Comparison of ENCODE assay signal across 28 cellular contexts in the genomic region with DNA sequence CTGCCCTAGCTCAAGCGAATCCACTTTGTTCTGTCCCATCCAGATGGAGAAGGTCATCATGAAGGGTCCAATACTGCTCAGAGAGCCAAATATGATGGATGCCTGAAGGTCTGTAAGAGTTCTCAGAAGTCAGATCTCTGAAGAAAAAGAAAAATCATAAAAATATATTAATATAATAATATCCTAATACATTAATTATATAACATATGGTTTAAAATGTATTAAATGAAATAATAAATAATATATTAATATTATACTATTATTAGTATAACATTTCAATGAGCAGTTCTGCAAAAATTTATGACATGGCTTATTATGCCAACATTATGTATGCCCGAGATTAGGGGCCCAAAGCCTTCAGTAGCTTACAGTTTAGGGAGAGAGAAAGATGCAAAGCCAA.
"Had no signal": no experiment of that assay in that cellular context is flagged by ENCODE, and none has a peak within 500 bp of the region (broad histone marks: within the 10 kb centered on the region; RNA-seq: fewer than 3 reads in every experiment).

No MANE protein-coding gene starts in this region.

- H3K9me3 Mint-ChIP-seq: natural killer cell treated with Interleukin-12 subunit alpha and Interleukin-12 subunit beta and Interleukin-15 and Interleukin-18, amount 100 ng/mL, for 72 hours; nephron progenitor cell; stimulated activated effector memory CD8-positive, alpha-beta T cell treated with anti-CD3 and anti-CD28 coated beads, Interleukin-12 subunit alpha, Interleukin-12 subunit beta, amount 100 ng/mL, for 72 hours; stimulated activated naive B cell treated with anti-CD40 and anti-IgM and Interleukin-4, amounts not matched to agents 10 μg/mL and 1 μg/mL and 100 μg/mL, for 72 hours; stimulated activated naive CD8-positive, alpha-beta T cell treated with anti-CD3 and anti-CD28 coated beads, Interleukin-15, Interleukin-2, amounts not matched to agents 100 ng/mL and 50 ng/mL, for 24 hours; type B pancreatic cell had no signal

- FAIRE-seq: small intestine had no signal

- H3K36me3 Mint-ChIP-seq: naive thymus-derived CD8-positive, alpha-beta T cell; natural killer cell treated with Interleukin-12 subunit alpha and Interleukin-12 subunit beta and Interleukin-15 and Interleukin-18, amount 100 ng/mL, for 72 hours; neural progenitor cell; stimulated activated effector memory CD8-positive, alpha-beta T cell treated with anti-CD3 and anti-CD28 coated beads, Interleukin-12 subunit alpha, Interleukin-12 subunit beta, amount 100 ng/mL, for 72 hours; stimulated activated naive B cell treated with anti-CD40 and anti-IgM and Interleukin-4, amounts not matched to agents 10 μg/mL and 1 μg/mL and 100 μg/mL, for 72 hours; type B pancreatic cell had no signal

- H3K4me1 Mint-ChIP-seq: naive thymus-derived CD8-positive, alpha-beta T cell; nephron progenitor cell; stimulated activated effector memory CD8-positive, alpha-beta T cell treated with anti-CD3 and anti-CD28 coated beads, Interleukin-12 subunit alpha, Interleukin-12 subunit beta, amount 100 ng/mL, for 72 hours; stimulated activated naive B cell treated with anti-CD40 and anti-IgM and Interleukin-4, amounts not matched to agents 10 μg/mL and 1 μg/mL and 100 μg/mL, for 72 hours had no signal

- DNase-seq: naive thymus-derived CD8-positive, alpha-beta T cell; nephron progenitor cell; occipital lobe; ovary; posterior cingulate gyrus; psoas muscle; right cardiac atrium; right lobe of liver; sigmoid colon; small intestine; stimulated activated CD4-positive, alpha-beta T cell treated with anti-CD3 and anti-CD28 coated beads, Interleukin-15, amount 100 ng/mL, for 24 hours; stimulated activated CD4-positive, alpha-beta T cell treated with anti-CD3 and anti-CD28 coated beads, Interleukin-2, amount 100 ng/mL, for 24 hours; stimulated activated CD4-positive, alpha-beta T cell treated with anti-CD3 and anti-CD28 coated beads, Interleukin-2, amount 100 ng/mL, for 48 hours; stimulated activated CD4-positive, alpha-beta T cell treated with anti-CD3 and anti-CD28 coated beads, Interleukin-4, amount 100 ng/mL, for 24 hours; stimulated activated naive B cell treated with anti-CD40 and anti-IgM and Interleukin-4, amounts not matched to agents 10 μg/mL and 1 μg/mL and 100 μg/mL, for 72 hours; stimulated activated naive CD4-positive, alpha-beta T cell treated with Interleukin-2 at 50 U/mL for 16 hours; stomach; testis; tibial artery; transverse colon; upper lobe of right lung; uterus had no signal

- H3K27ac Mint-ChIP-seq: naive thymus-derived CD8-positive, alpha-beta T cell; natural killer cell treated with Interleukin-12 subunit alpha and Interleukin-12 subunit beta and Interleukin-15 and Interleukin-18, amount 100 ng/mL, for 72 hours; nephron progenitor cell; neural progenitor cell; progenitor cell of endocrine pancreas; stimulated activated effector memory CD8-positive, alpha-beta T cell treated with anti-CD3 and anti-CD28 coated beads, Interleukin-12 subunit alpha, Interleukin-12 subunit beta, amount 100 ng/mL, for 72 hours; stimulated activated naive B cell treated with anti-CD40 and anti-IgM and Interleukin-4, amounts not matched to agents 10 μg/mL and 1 μg/mL and 100 μg/mL, for 72 hours; stimulated activated naive CD8-positive, alpha-beta T cell treated with anti-CD3 and anti-CD28 coated beads, Interleukin-15, Interleukin-2, amounts not matched to agents 100 ng/mL and 50 ng/mL, for 24 hours; type B pancreatic cell had no signal

- ATAC-seq: naive thymus-derived CD8-positive, alpha-beta T cell; psoas muscle; right lobe of liver; stimulated activated effector memory CD8-positive, alpha-beta T cell treated with anti-CD3 and anti-CD28 coated beads, Interleukin-12 subunit alpha, Interleukin-12 subunit beta, amount 100 ng/mL, for 72 hours; stimulated activated naive B cell treated with anti-CD40 and anti-IgM and Interleukin-4, amounts not matched to agents 10 μg/mL and 1 μg/mL and 100 μg/mL, for 72 hours; upper lobe of right lung had no signal

- H3K4me3 Mint-ChIP-seq: naive thymus-derived CD8-positive, alpha-beta T cell; natural killer cell treated with Interleukin-12 subunit alpha and Interleukin-12 subunit beta and Interleukin-15 and Interleukin-18, amount 100 ng/mL, for 72 hours; nephron progenitor cell; neural progenitor cell; stimulated activated effector memory CD8-positive, alpha-beta T cell treated with anti-CD3 and anti-CD28 coated beads, Interleukin-12 subunit alpha, Interleukin-12 subunit beta, amount 100 ng/mL, for 72 hours; stimulated activated naive B cell treated with anti-CD40 and anti-IgM and Interleukin-4, amounts not matched to agents 10 μg/mL and 1 μg/mL and 100 μg/mL, for 72 hours; stimulated activated naive CD8-positive, alpha-beta T cell treated with anti-CD3 and anti-CD28 coated beads, Interleukin-15, Interleukin-2, amounts not matched to agents 100 ng/mL and 50 ng/mL, for 24 hours; type B pancreatic cell had no signal
